In the genomic region with DNA sequence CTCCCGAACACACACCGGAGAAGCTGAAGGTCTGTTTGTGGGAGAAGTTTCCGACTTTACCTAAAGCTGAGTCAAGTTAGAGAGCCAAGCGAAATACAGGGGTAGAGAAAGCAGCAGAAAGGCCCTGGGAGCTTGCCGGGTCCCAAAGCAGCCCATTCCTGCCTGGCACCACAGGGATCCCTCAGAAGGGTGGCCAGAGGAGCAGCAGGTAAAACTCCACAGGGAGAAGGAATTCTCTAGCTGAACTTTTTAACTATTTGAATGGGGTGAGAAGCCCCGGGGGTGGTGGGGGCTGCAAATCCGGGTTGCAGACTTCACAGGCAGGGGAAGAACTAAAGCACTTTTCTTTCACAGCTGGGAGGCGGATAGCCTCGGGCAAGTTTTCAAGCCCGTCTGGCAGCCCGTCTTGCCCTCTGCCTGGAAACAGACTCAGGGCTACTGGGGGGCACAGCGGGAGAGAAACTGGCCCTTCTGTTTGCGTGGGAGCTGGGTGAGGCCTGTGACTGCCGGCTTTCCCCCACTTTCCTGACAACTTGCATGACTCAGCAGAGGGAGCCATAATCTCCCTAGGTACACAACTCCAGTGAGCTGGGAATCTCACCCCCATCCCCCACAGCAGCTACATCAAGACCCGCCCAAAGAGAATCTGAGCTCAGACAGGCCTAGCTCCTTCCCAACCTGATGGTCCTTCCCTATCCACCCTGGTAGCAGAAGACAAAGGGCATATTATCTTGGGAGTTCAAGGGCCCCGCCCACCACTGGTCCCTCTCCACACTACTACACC, we compare ENCODE assay signal across 12 cellular contexts.
DNase-seq lines count a peak whose midpoint lies in the region; ATAC-seq and TF ChIP-seq lines count a peak whose summit lies in the region.
"Had no signal": no experiment of that assay in that cellular context is flagged by ENCODE, and none has a peak within 500 bp of the region (broad histone marks: within the 10 kb centered on the region; RNA-seq: fewer than 3 reads in every experiment).

No MANE protein-coding gene starts in this region.

- H3K27me3 ChIP-seq in hepatocyte: no peaks in the 10 kb centered on the region
- no peaks in the 10 kb centered on the region for H3K27me3 ChIP-seq in transverse colon
- H3K27me3 ChIP-seq: sigmoid colon had no signal

- no peak overlapping the region for H3K4me3 Mint-ChIP-seq in activated T-helper 17 cell treated with anti-CD3 and anti-CD28 coated beads, Interleukin-2, amount 50 U/mL, for 72 hours
- H3K4me3 Mint-ChIP-seq in activated CD4-positive, alpha-beta memory T cell treated with anti-CD3 and anti-CD28 coated beads for 36 hours: no peak overlapping the region
- H3K4me3 Mint-ChIP-seq: immature natural killer cell; T-helper 1 cell treated with Interleukin-12 subunit alpha and Interleukin-12 subunit beta and Interleukin-4 antibody, amounts not matched to agents 30 μg/mL and 1 μg/mL, for 36 hours had no signal

- WGBS in hepatocyte (ENCODE audit: low lambda C conversion rate, missing lambda C conversion rate): 81% methylated on average over 16 of the region's 16 CpGs
- WGBS in transverse colon (ENCODE audit: low coverage in 1 of 2), 2 donors: 90% methylated on average over 16 of the region's 16 CpGs; no CpG with 5 or more reads in 1 of the 2 donors

- no peak overlapping the region for H3K4me2 ChIP-seq in hepatocyte

- no peaks in the 10 kb centered on the region for H3K4me1 Mint-ChIP-seq in activated T-helper 17 cell treated with anti-CD3 and anti-CD28 coated beads, Interleukin-2, amount 50 U/mL, for 72 hours
- no peaks in the 10 kb centered on the region for H3K4me1 Mint-ChIP-seq in activated CD4-positive, alpha-beta memory T cell treated with anti-CD3 and anti-CD28 coated beads for 36 hours (ENCODE audit: low read depth)
- H3K4me1 Mint-ChIP-seq: immature natural killer cell had no signal

- H3K9me3 ChIP-seq in hepatocyte (ENCODE audit: low read depth): no peaks in the 10 kb centered on the region
- H3K9me3 ChIP-seq in transverse colon: no peaks in the 10 kb centered on the region

- no peak for TF ChIP-seq POLR2A in transverse colon (IDR thresholded peaks at IDR 0.05)

- intact Hi-C loops in transverse colon (cut with DNase I; ENCODE audit: low total_unique reads): no loop called here
- intact Hi-C loops in activated CD4-positive, alpha-beta memory T cell treated with anti-CD3 and anti-CD28 coated beads for 36 hours (cut with micrococcal nuclease): no loop called here

- no peaks in the 10 kb centered on the region for H3K4me1 ChIP-seq in hepatocyte (ENCODE audit: insufficient read depth)
- peaks cover 0 to 4% (median 2%) of the 10 kb centered on the region in 4 donors for H3K4me1 ChIP-seq in transverse colon
- H3K4me1 ChIP-seq: sigmoid colon had no signal

- H3K36me3 ChIP-seq in hepatocyte (replicated peaks; ENCODE audit: insufficient read depth, low read depth) (no peaks in the 10 kb centered on the region), transverse colon (peaks cover 0 to 6% (median 2%) of the 10 kb centered on the region in 4 donors)

- POLR2A ChIA-PET in activated CD4-positive, alpha-beta memory T cell treated with anti-CD3 and anti-CD28 coated beads for 36 hours (lab: Charles Lee): no interaction called here

- in situ Hi-C loops in transverse colon (cut with MboI; ENCODE audit: low pct_ligation_motif_present in 1 of 4, low pct_unique_long_range_greater_than_20kb in 1 of 4, low sequenced_read_pairs in 3 of 4): no loop called here

- no peaks in the 10 kb centered on the region for H4K20me1 ChIP-seq in hepatocyte (ENCODE audit: insufficient read depth, poor library complexity, severe bottlenecking)

- H3K9me3 Mint-ChIP-seq in activated naive CD4-positive, alpha-beta T cell treated with anti-CD3 and anti-CD28 coated beads, Interleukin-2, amount 50 U/mL, for 72 hours: no peaks in the 10 kb centered on the region
- H3K9me3 Mint-ChIP-seq in activated T-helper 17 cell treated with anti-CD3 and anti-CD28 coated beads, Interleukin-2, amount 50 U/mL, for 72 hours: no peaks in the 10 kb centered on the region
- no peaks in the 10 kb centered on the region for H3K9me3 Mint-ChIP-seq in activated CD4-positive, alpha-beta memory T cell treated with anti-CD3 and anti-CD28 coated beads for 36 hours
- H3K9me3 Mint-ChIP-seq: immature natural killer cell; T-helper 1 cell treated with Interleukin-12 subunit alpha and Interleukin-12 subunit beta and Interleukin-4 antibody, amounts not matched to agents 30 μg/mL and 1 μg/mL, for 36 hours had no signal

- no peak overlapping the region for H2AFZ ChIP-seq in hepatocyte

- no peak overlapping the region for H3K4me3 ChIP-seq in hepatocyte
- no peak overlapping the region for H3K4me3 ChIP-seq in transverse colon
- H3K4me3 ChIP-seq: sigmoid colon had no signal

- ATAC-seq in activated naive CD4-positive, alpha-beta T cell treated with anti-CD3 and anti-CD28 coated beads, Interleukin-2, amount 50 U/mL, for 72 hours: no peak
- ATAC-seq in activated T-helper 17 cell treated with anti-CD3 and anti-CD28 coated beads, Interleukin-2, amount 50 U/mL, for 72 hours (replicated peaks): no peak
- ATAC-seq in stimulated activated naive CD8-positive, alpha-beta T cell treated with anti-CD3 and anti-CD28 coated beads, Interleukin-15, Interleukin-2, amounts not matched to agents 100 U/mL and 50 U/mL, for 24 hours: no peak
- no peak for ATAC-seq in HG03460 (IDR thresholded peaks at IDR 0.05; ENCODE audit: unreplicated experiment)

- no peaks in the 10 kb centered on the region for H3K9me2 ChIP-seq in hepatocyte (replicated peaks; ENCODE audit: insufficient read depth)

- H3K27ac ChIP-seq in hepatocyte (peak overlapping the region; percentile 48), transverse colon (no peak overlapping the region)
- H3K27ac ChIP-seq: sigmoid colon had no signal

- peaks cover 3% of the 10 kb centered on the region for H3K79me2 ChIP-seq in hepatocyte

- CTCF ChIA-PET in activated CD4-positive, alpha-beta memory T cell treated with anti-CD3 and anti-CD28 coated beads for 36 hours (lab: Charles Lee): interaction anchor here (0.6 to 1.4 kb wide), 2 partner anchors 10 to 110 kb away, joined by 4 to 7 read pairs; no protein-coding TSS in a partner anchor

- DNase-seq in activated naive CD4-positive, alpha-beta T cell treated with anti-CD3 and anti-CD28 coated beads, Interleukin-2, amount 50 U/mL, for 72 hours (ENCODE audit: low spot score in 2 of 2): no peak
- DNase-seq in activated naive CD4-positive, alpha-beta T cell (lab: John Stamatoyannopoulos, UW): no peak
- DNase-seq in hepatocyte (ENCODE audit: low spot score) (peak; percentile 72), transverse colon (peak; percentile 38)
- no peak for DNase-seq in stimulated activated naive CD8-positive, alpha-beta T cell treated with anti-CD3 and anti-CD28 coated beads, Interleukin-15, Interleukin-2, amounts not matched to agents 100 U/mL and 50 U/mL, for 24 hours
- no peak for DNase-seq in activated CD4-positive, alpha-beta memory T cell treated with anti-CD3 and anti-CD28 coated beads for 36 hours
- DNase-seq: immature natural killer cell, NCI-H2227 treated with DMSO at 0.1 percent for 48 hours, sigmoid colon had no signal

- H3K36me3 Mint-ChIP-seq in activated naive CD4-positive, alpha-beta T cell treated with anti-CD3 and anti-CD28 coated beads, Interleukin-2, amount 50 U/mL, for 72 hours: peaks cover 0 to 9% of the 10 kb centered on the region in 2 donors
- H3K36me3 Mint-ChIP-seq in activated T-helper 17 cell treated with anti-CD3 and anti-CD28 coated beads, Interleukin-2, amount 50 U/mL, for 72 hours (ENCODE audit: low read depth): peaks cover 28% of the 10 kb centered on the region
- peaks cover 22% of the 10 kb centered on the region for H3K36me3 Mint-ChIP-seq in activated CD4-positive, alpha-beta memory T cell treated with anti-CD3 and anti-CD28 coated beads for 36 hours

- no peak for TF ChIP-seq EP300 in transverse colon (IDR thresholded peaks at IDR 0.05; ENCODE audit: low read depth)

- no peak for TF ChIP-seq CTCF in hepatocyte (IDR thresholded peaks at IDR 0.05; ENCODE audit: poor library complexity)
- TF ChIP-seq CTCF in transverse colon (IDR thresholded peaks at IDR 0.05): no peak

- no peaks in the 10 kb centered on the region for H3K27me3 Mint-ChIP-seq in activated T-helper 17 cell treated with anti-CD3 and anti-CD28 coated beads, Interleukin-2, amount 50 U/mL, for 72 hours
- H3K27me3 Mint-ChIP-seq in activated CD4-positive, alpha-beta memory T cell treated with anti-CD3 and anti-CD28 coated beads for 36 hours: no peaks in the 10 kb centered on the region

- H3K27ac Mint-ChIP-seq in activated naive CD4-positive, alpha-beta T cell treated with anti-CD3 and anti-CD28 coated beads, Interleukin-2, amount 50 U/mL, for 72 hours: peak overlapping the region; percentile 64 to 82
- H3K27ac Mint-ChIP-seq in activated T-helper 17 cell treated with anti-CD3 and anti-CD28 coated beads, Interleukin-2, amount 50 U/mL, for 72 hours: peak overlapping the region; percentile 30
- H3K27ac Mint-ChIP-seq in activated CD4-positive, alpha-beta memory T cell treated with anti-CD3 and anti-CD28 coated beads for 36 hours: no peak overlapping the region
- H3K27ac Mint-ChIP-seq: immature natural killer cell; T-helper 1 cell treated with Interleukin-12 subunit alpha and Interleukin-12 subunit beta and Interleukin-4 antibody, amounts not matched to agents 30 μg/mL and 1 μg/mL, for 36 hours had no signal

Comparison
In these comparisons a context has a peak if more than half of its experiments do, and no peak if none do; other contexts are left out.
1. DNase-seq: peak in hepatocyte (single experiment) and transverse colon (single experiment); none in activated naive CD4-positive, alpha-beta T cell treated with anti-CD3 and anti-CD28 coated beads, Interleukin-2, amount 50 U/mL, for 72 hours (0 of 2), activated naive CD4-positive, alpha-beta T cell (0 of 4), stimulated activated naive CD8-positive, alpha-beta T cell treated with anti-CD3 and anti-CD28 coated beads, Interleukin-15, Interleukin-2, amounts not matched to agents 100 U/mL and 50 U/mL, for 24 hours (single experiment) and activated CD4-positive, alpha-beta memory T cell treated with anti-CD3 and anti-CD28 coated beads for 36 hours (single experiment).